1 cellular context compared by ENCODE assay signal in the genomic region with DNA sequence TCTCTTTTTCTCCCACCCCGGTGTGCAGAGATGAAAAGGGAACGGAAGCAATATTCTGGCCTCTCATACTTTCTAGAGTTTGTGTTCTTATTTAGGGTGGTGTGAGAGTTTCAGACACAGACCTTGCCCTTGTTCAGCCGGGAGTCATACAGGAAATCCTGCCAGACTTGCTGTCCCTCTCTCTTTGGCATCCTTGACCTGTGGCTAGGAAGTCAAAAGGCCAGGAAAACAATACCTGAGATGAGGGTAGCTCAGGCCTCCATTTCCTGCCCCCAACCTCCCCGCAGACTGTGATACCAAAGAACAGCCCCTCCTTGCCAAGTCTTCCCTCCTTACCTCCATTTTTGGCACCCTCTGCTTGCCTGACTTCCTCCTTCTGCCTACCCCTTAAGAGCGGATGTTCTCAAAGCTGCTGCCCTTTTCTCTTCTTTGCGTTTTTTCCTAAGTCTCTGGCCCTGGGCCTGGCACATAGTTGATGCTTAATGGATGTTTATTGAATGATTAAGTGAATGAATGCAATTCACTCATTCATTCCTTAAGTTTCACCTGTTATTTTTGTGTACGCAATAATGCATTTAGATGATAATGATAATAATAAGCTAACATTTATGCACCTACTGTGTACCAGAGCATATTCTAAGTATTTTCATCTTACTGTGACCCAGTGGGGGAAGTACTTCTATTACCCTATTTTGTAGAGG.
TF ChIP-seq lines count a peak whose summit lies in the region.

No MANE protein-coding gene starts in this region.

TF ChIP-seq in K562, 482 proteins besides CTCF, POLR2A, EP300 and RAD21:
- TF ChIP-seq SPI1 (IDR thresholded peaks at IDR 0.05; ENCODE audit: borderline replicate concordance, low read depth, low read length): 0 out of 2 replicates have a peak, but pooled peaks have one; percentile 11
- TF ChIP-seq EHMT2 (IDR thresholded peaks at IDR 0.05): no peak
- no peak for TF ChIP-seq ZNF3 (CRISPR knock-in tag; IDR thresholded peaks at IDR 0.05)
- TF ChIP-seq NR2C1 (IDR thresholded peaks at IDR 0.05): no peak
- no peak for TF ChIP-seq NR2C1 (tag; IDR thresholded peaks at IDR 0.05)
- no peak for TF ChIP-seq FOXM1 (IDR thresholded peaks at IDR 0.05; ENCODE audit: low read depth)
- TF ChIP-seq FOXM1 (CRISPR knock-in tag; IDR thresholded peaks at IDR 0.05; ENCODE audit: low read depth): no peak
- 0 out of 2 replicates have a peak, but pooled peaks have one; percentile 67 for TF ChIP-seq ZNF24 (IDR thresholded peaks at IDR 0.05)
- no peak for TF ChIP-seq ZNF551 (CRISPR knock-in tag; IDR thresholded peaks at IDR 0.05)
- no peak for TF ChIP-seq PHB2 (IDR thresholded peaks at IDR 0.05; ENCODE audit: low read depth)
TF ChIP-seq in K562: peak in this region for 2.
